Comparison of ENCODE assay signal across 8 cellular contexts in the genomic region with DNA sequence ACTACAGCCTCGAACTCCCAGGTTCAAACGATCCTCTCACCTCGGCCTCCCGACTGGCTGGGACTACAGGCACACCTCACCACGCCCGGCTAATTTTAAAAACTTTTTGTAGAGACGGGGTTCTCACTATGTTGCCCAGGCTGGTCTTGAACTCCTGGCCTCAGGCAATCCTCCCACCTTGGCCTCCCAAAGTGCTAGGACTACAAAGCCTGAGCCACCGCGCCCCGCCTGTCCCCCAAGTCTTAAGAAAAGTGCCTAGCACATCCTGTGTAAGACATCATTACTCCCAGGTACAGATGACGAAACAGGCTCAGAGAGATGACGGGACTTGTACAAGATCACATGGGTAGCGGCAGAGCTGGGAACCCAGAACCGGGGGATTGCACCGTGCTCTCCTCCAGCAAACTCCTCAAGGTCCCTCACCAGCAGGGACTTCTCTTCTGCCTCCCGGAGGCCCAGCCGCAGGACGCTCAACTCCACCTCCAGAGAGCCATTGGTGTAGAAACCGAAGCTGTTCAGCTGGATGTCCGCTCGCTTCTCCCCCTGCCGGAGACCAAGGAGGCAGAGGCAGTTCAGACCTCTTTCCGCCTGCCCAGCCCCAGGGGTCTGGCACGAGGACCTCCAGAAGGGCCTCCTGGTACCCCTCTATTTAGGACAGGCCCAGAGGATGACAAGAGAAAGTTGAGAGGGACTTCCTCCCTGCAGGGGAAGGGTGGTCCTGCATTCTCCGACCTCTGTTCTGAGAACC. TPM values are rescaled to one million over a fixed set of nuclear protein-coding genes. Genes with fewer than 3 reads are reported as not detected.
A peak's percentile ranks its signal among the peaks of the same experiment; 100 is the strongest.
DNase-seq lines count a peak whose midpoint lies in the region; ATAC-seq and TF ChIP-seq lines count a peak whose summit lies in the region.

No MANE protein-coding gene starts in this region.

- H3K36me3 Mint-ChIP-seq in activated naive CD8-positive, alpha-beta T cell treated with anti-CD3 and anti-CD28 coated beads, Interleukin-2, amount 10 ng/mL, durations not matched to agents 7 days and 5 days, result peaks cover 15% of the 10 kb centered on the region

- H3K36me3 ChIP-seq in cardiac muscle cell, result no peaks in the 10 kb centered on the region
- H3K36me3 ChIP-seq in ovary, result no peaks in the 10 kb centered on the region
- H3K36me3 ChIP-seq in upper lobe of right lung, result peaks cover 12% of the 10 kb centered on the region

- TF ChIP-seq EP300 in ovary (IDR thresholded peaks at IDR 0.05), result no peak

- H3K9me3 Mint-ChIP-seq in activated naive CD8-positive, alpha-beta T cell treated with anti-CD3 and anti-CD28 coated beads, Interleukin-2, amount 10 ng/mL, durations not matched to agents 7 days and 5 days, result no peaks in the 10 kb centered on the region

- WGBS in ovary, 3 donors, result 15 to 24% (median 20%) methylated on average over 25 of the region's 25 CpGs

- POLR2A ChIA-PET in activated naive CD8-positive, alpha-beta T cell treated with anti-CD3 and anti-CD28 coated beads, Interleukin-2, amount 10 ng/mL, durations not matched to agents 7 days and 5 days (lab: Charles Lee), result interaction anchor here (0.6 to 4.3 kb wide), 19 partner anchors 32 to 363 kb away, joined by 3 to 23 read pairs (median 4); partner anchors contain the start of genes KHSRP, TNFSF14, TNFSF9 and VAV1

- TF ChIP-seq POLR2A in ovary (IDR thresholded peaks at IDR 0.05), result peak; percentile 54

- H3K27ac Mint-ChIP-seq in activated naive CD8-positive, alpha-beta T cell treated with anti-CD3 and anti-CD28 coated beads, Interleukin-2, amount 10 ng/mL, durations not matched to agents 7 days and 5 days, result peak overlapping the region; percentile 100

- intact Hi-C loops in ovary (cut with DNase I) (no loop called here), upper lobe of right lung (cut with DNase I) (no loop called here)

- peak overlapping the region; percentile 98 for H3K4me3 Mint-ChIP-seq in activated naive CD8-positive, alpha-beta T cell treated with anti-CD3 and anti-CD28 coated beads, Interleukin-2, amount 10 ng/mL, durations not matched to agents 7 days and 5 days

- peak overlapping the region; percentile 92 for H3K4me3 ChIP-seq in cardiac muscle cell
- H3K4me3 ChIP-seq in ovary, result peak overlapping the region; percentile 92
- H3K4me3 ChIP-seq in upper lobe of right lung, result peak overlapping the region; percentile 93

- DNase-seq in DMS153 (lab: John Stamatoyannopoulos, UW) (peak; percentile 52), HuH-7 (ENCODE audit: low spot score) (peak; percentile 76), SKM-1 treated with dmso at 0.1 percent for 144 hours (lab: John Stamatoyannopoulos, UW; ENCODE audit: unreplicated experiment) (peak; percentile 84), cardiac muscle cell (ENCODE audit: low read depth in 1 of 2, low spot score in 1 of 2) (peak; percentile 86 to 95), ovary (peak; percentile 77 to 84 (median 82)), upper lobe of right lung (peak; percentile 88)
- peak; percentile 81 for DNase-seq in activated naive CD8-positive, alpha-beta T cell treated with anti-CD3 and anti-CD28 coated beads, Interleukin-2, amount 10 ng/mL, durations not matched to agents 7 days and 5 days

- H3K9me3 ChIP-seq in cardiac muscle cell (ENCODE audit: low read depth) (no peaks in the 10 kb centered on the region), ovary (no peaks in the 10 kb centered on the region), upper lobe of right lung (no peaks in the 10 kb centered on the region)

- peak; percentile 27 for ATAC-seq in activated naive CD8-positive, alpha-beta T cell treated with anti-CD3 and anti-CD28 coated beads, Interleukin-2, amount 10 ng/mL, durations not matched to agents 7 days and 5 days (ENCODE audit: low read depth)
- peak; percentile 36 for ATAC-seq in upper lobe of right lung
- no peak for ATAC-seq in GM21529 (IDR thresholded peaks at IDR 0.05; ENCODE audit: unreplicated experiment)

- peaks cover 26% of the 10 kb centered on the region for H3K4me1 Mint-ChIP-seq in activated naive CD8-positive, alpha-beta T cell treated with anti-CD3 and anti-CD28 coated beads, Interleukin-2, amount 10 ng/mL, durations not matched to agents 7 days and 5 days

- H3K27me3 ChIP-seq in cardiac muscle cell (no peaks in the 10 kb centered on the region), ovary (no peaks in the 10 kb centered on the region), upper lobe of right lung (no peaks in the 10 kb centered on the region)

- H3K4me1 ChIP-seq in cardiac muscle cell (ENCODE audit: low read depth) (peaks cover 12% of the 10 kb centered on the region), ovary (ENCODE audit: insufficient read depth) (peaks cover 17% of the 10 kb centered on the region), upper lobe of right lung (peaks cover 25% of the 10 kb centered on the region)

- TF ChIP-seq CTCF in cardiac muscle cell (IDR thresholded peaks at IDR 0.05; ENCODE audit: low read depth, low read length) (peak; percentile 82), ovary (IDR thresholded peaks at IDR 0.05) (peak; percentile 17 to 79 (median 79)), upper lobe of right lung (IDR thresholded peaks at IDR 0.05) (peak; percentile 64)

- H3K27ac ChIP-seq in cardiac muscle cell (peak overlapping the region; percentile 98), ovary (peak overlapping the region; percentile 98 to 99), upper lobe of right lung (peak overlapping the region; percentile 96)

- H3K27me3 Mint-ChIP-seq in activated naive CD8-positive, alpha-beta T cell treated with anti-CD3 and anti-CD28 coated beads, Interleukin-2, amount 10 ng/mL, durations not matched to agents 7 days and 5 days, result no peaks in the 10 kb centered on the region

RNA-seq across cellular contexts. Expression of gene GPR108, which starts 1.0 kb away (rescaled TPM):
- 10 to 100 TPM; 82.8 to 91.7 TPM for total RNA-seq in activated naive CD8-positive, alpha-beta T cell treated with anti-CD3 and anti-CD28 coated beads, Interleukin-2, amount 10 ng/mL, durations not matched to agents 7 days and 5 days
- total RNA-seq in cardiac muscle cell, result 91.3 and 132 TPM in 2 replicates
- 113 and 123 TPM in 2 replicates for polyA plus RNA-seq in cardiac muscle cell
- 10 to 100 TPM; 57.6 to 76.6 (median 61.0) TPM for total RNA-seq in ovary
- polyA plus RNA-seq in ovary, result 10 to 100 TPM; 34.0 to 69.9 TPM
- total RNA-seq in upper lobe of right lung, result 81.2 TPM

RNA-seq across cellular contexts. Expression of gene TRIP10, which starts 3.1 kb away (rescaled TPM):
- 10 to 100 TPM; 10.1 to 10.7 TPM for total RNA-seq in activated naive CD8-positive, alpha-beta T cell treated with anti-CD3 and anti-CD28 coated beads, Interleukin-2, amount 10 ng/mL, durations not matched to agents 7 days and 5 days
- total RNA-seq in cardiac muscle cell (60.4 and 67.8 TPM in 2 replicates), ovary (100 to 1,000 TPM in 4 of 7 donors, 10 to 100 TPM in 3; 57.3 to 149 (median 120) TPM), upper lobe of right lung (88.1 TPM)
- polyA plus RNA-seq in cardiac muscle cell (54.1 and 72.1 TPM in 2 replicates), ovary (100 to 1,000 TPM in 1 of 2 donors, 10 to 100 TPM in 1; 98.7 to 106 TPM)

RNA-seq across cellular contexts. Expression of gene C3, which starts 15.9 kb away (rescaled TPM):
- 1 to 10 TPM; 2.0 to 2.1 TPM for total RNA-seq in activated naive CD8-positive, alpha-beta T cell treated with anti-CD3 and anti-CD28 coated beads, Interleukin-2, amount 10 ng/mL, durations not matched to agents 7 days and 5 days
- total RNA-seq in cardiac muscle cell (0.11 and 0.39 TPM in 2 replicates), ovary (1,000 to 10,000 TPM in 4 of 7 donors, 100 to 1,000 TPM in 3; 130 to 3,887 (median 1,173) TPM), upper lobe of right lung (1,129 TPM)
- polyA plus RNA-seq in cardiac muscle cell (1.6 TPM in 1 of 2 replicates, not detected in the other), ovary (1,000 to 10,000 TPM in 1 of 2 donors, 100 to 1,000 TPM in 1; 430 to 1,351 TPM)

RNA-seq across cellular contexts. Expression of gene SH2D3A, which starts 30.9 kb away (rescaled TPM):
- 10 to 100 TPM; 35.5 to 35.7 TPM for total RNA-seq in activated naive CD8-positive, alpha-beta T cell treated with anti-CD3 and anti-CD28 coated beads, Interleukin-2, amount 10 ng/mL, durations not matched to agents 7 days and 5 days
- total RNA-seq in cardiac muscle cell, result 0.39 and 1.6 TPM in 2 replicates
- polyA plus RNA-seq in cardiac muscle cell, result 1.7 and 2.0 TPM in 2 replicates
- 10 to 100 TPM in 1 of 7 donors, 1 to 10 TPM in 4, under 1 TPM in 2; 0.18 to 18.3 (median 1.6) TPM for total RNA-seq in ovary
- under 1 TPM in 1 of 2 donors, not detected in 1; 0.25 TPM for polyA plus RNA-seq in ovary
- total RNA-seq in upper lobe of right lung, result 26.0 TPM

RNA-seq across cellular contexts. Expression of gene VAV1, which starts 36.2 kb away (rescaled TPM):
- total RNA-seq in activated naive CD8-positive, alpha-beta T cell treated with anti-CD3 and anti-CD28 coated beads, Interleukin-2, amount 10 ng/mL, durations not matched to agents 7 days and 5 days, result 100 to 1,000 TPM; 108 to 113 TPM
- not detected in 2 replicates for total RNA-seq in cardiac muscle cell
- not detected in 2 replicates for polyA plus RNA-seq in cardiac muscle cell
- total RNA-seq in ovary, result 1 to 10 TPM in 5 of 7 donors, under 1 TPM in 2; 0.71 to 5.0 (median 2.0) TPM
- 1 to 10 TPM; 1.1 to 3.6 TPM for polyA plus RNA-seq in ovary
- 31.6 TPM for total RNA-seq in upper lobe of right lung

Comparison
In these comparisons a context has a peak if more than half of its experiments do, and no peak if none do; other contexts are left out.
1. RNA of gene C3, which starts 15.9 kb away (total RNA-seq): 130 to 3,887 TPM in ovary and 1,129 TPM in upper lobe of right lung (single experiment); 2.0 to 2.1 TPM in activated naive CD8-positive, alpha-beta T cell treated with anti-CD3 and anti-CD28 coated beads, Interleukin-2, amount 10 ng/mL, durations not matched to agents 7 days and 5 days and 0.11 to 0.39 TPM in cardiac muscle cell; every median in the first group is over 10 times any median in the second.
2. Peak in every context shown above with its lines, with median percentiles within 50 percentile points of each other: DNase-seq, H3K27ac ChIP-seq, H3K4me3 ChIP-seq and CTCF ChIP-seq.